In the genomic region with DNA sequence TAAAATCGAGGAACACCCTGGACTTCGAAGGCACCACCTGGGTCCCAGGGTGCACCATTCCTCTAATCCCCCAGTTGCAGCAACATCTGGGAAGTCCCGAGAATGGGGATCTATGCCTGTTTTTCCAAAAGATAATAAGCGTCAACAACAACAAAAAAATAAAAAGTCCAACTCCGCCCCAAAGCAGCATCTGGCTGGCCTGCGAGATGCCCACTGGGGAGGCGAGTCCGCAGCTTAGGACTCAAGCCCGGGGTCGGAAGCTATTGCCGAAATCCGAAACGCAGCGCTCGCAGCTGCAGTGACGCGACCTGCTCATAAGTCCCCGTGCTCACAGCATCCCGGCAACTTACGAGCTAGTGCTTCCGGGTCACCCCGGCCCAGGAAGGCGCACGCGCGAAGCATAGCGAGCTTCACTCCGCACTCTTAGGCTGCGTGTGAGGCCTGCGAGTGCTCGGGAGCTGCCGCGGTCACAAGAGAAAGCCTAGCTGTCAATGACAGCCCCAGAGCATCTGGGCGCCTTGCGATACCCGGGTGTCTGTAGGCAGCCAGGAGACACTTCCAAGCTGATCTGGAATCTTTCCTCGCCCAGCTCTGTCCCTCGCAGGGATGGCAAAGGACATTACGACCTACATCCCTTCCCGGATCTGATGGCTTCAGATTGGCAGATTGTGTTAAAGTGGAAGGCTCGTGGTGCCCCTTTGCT, we compare ENCODE assay signal across 8 cellular contexts. TPM values are rescaled to one million over a fixed set of nuclear protein-coding genes. Genes with fewer than 3 reads are reported as not detected.
DNase-seq lines count a peak whose midpoint lies in the region; ATAC-seq and TF ChIP-seq lines count a peak whose summit lies in the region.

No MANE protein-coding gene starts in this region.

- H3K4me3 ChIP-seq in Jurkat, Clone E6-1 (ENCODE audit: low read length): peak overlapping the region; percentile 95
- H3K4me3 ChIP-seq in PC-9 (peak overlapping the region; percentile 73), esophagus (ENCODE audit: low read depth in 1 of 2, low read length in 2 of 2) (peak overlapping the region; percentile 51 to 81), mucosa of stomach (ENCODE audit: low read length) (peak overlapping the region; percentile 79)

- peaks cover 3% of the 10 kb centered on the region for H3F3A ChIP-seq in PC-9 (ENCODE audit: insufficient read depth, low read depth)

- H3K9ac ChIP-seq in mucosa of stomach (ENCODE audit: low read length): peak overlapping the region; percentile 90

- H3K9me3 ChIP-seq in PC-9 (ENCODE audit: insufficient read depth, low read depth) (no peaks in the 10 kb centered on the region), esophagus (ENCODE audit: control insufficient read depth in 2 of 2, insufficient read depth in 1 of 2, low read depth in 1 of 2, low read length in 1 of 2) (no peaks in the 10 kb centered on the region), mucosa of stomach (ENCODE audit: control insufficient read depth, low read length) (no peaks in the 10 kb centered on the region)

- intact Hi-C loops in PC-9 (cut with micrococcal nuclease; ENCODE audit: unreplicated experiment): loop anchor here (1.0 kb wide), 2 partner anchors 9 to 22 kb away; a partner anchor contains a TSS

- TSS peak; percentile 78 for BruUV-seq in PC-9 (replicated peaks; lab: Mats Ljungman, UMichigan)

- H3K9me2 ChIP-seq in PC-9 (ENCODE audit: insufficient read depth): no peaks in the 10 kb centered on the region

- H3K27ac ChIP-seq in PC-9 (peak overlapping the region; percentile 78), esophagus (ENCODE audit: low read depth in 2 of 2, low read length in 1 of 2) (peak overlapping the region; percentile 96 to 100)

- POLR2A ChIA-PET in PC-9 (lab: Charles Lee; ENCODE audit: unreplicated experiment): interaction anchor here (0.6 to 1.3 kb wide), 8 partner anchors 10 to 379 kb away, joined by 3 to 19 read pairs (median 6); a partner anchor contains a TSS

- no peak for TF ChIP-seq CTCF in PC-9 (conservative IDR thresholded peaks at IDR 0.05)

- CTCF ChIA-PET in PC-9 (lab: Charles Lee): no interaction called here

- ATAC-seq in GM21717 (IDR thresholded peaks at IDR 0.05; ENCODE audit: unreplicated experiment): peak; percentile 96
- ATAC-seq in activated T-cell treated with anti-CD3 and anti-CD28 coated beads, Interleukin-2, amount 50 U/mL, for 4 hours: peak; percentile 100

- 1% methylated on average over 41 of the region's 41 CpGs for WGBS in esophagus, 2 donors

- no peaks in the 10 kb centered on the region for H3K27me3 Mint-ChIP-seq in activated T-cell treated with anti-CD3 and anti-CD28 coated beads, Interleukin-2, amount 50 U/mL, for 4 hours (ENCODE audit: low read depth)

- H4K20me1 ChIP-seq in PC-9 (ENCODE audit: insufficient read depth): no peaks in the 10 kb centered on the region

- DNase-seq in DMS53 (lab: John Stamatoyannopoulos, UW) (peak; percentile 98), PC-9 (peak; percentile 89)
- peak; percentile 97 for DNase-seq in Jurkat, Clone E6-1 (ENCODE audit: low read depth, low spot score)
- peak; percentile 92 for DNase-seq in activated T-cell treated with anti-CD3 and anti-CD28 coated beads, Interleukin-2, amount 50 U/mL, for 4 hours
- DNase-seq in stimulated activated CD8-positive, alpha-beta memory T cell treated with anti-CD3 and anti-CD28 coated beads, Interleukin-4, amount 100 ng/mL, for 48 hours: peak; percentile 95

- H3K79me2 ChIP-seq in PC-9 (ENCODE audit: low read depth): no peaks in the 10 kb centered on the region

- H3K4me2 ChIP-seq in PC-9: peak overlapping the region; percentile 93

- H3K4me1 ChIP-seq in PC-9 (replicated peaks; ENCODE audit: insufficient read depth): peaks cover 5% of the 10 kb centered on the region
- no peaks in the 10 kb centered on the region for H3K4me1 ChIP-seq in esophagus (ENCODE audit: control insufficient read depth in 2 of 2, insufficient read depth in 2 of 2, low read length in 1 of 2)
- no peaks in the 10 kb centered on the region for H3K4me1 ChIP-seq in mucosa of stomach (ENCODE audit: control insufficient read depth, insufficient read depth, low read length)

- H3K4me1 Mint-ChIP-seq in activated T-cell treated with anti-CD3 and anti-CD28 coated beads, Interleukin-2, amount 50 U/mL, for 4 hours (ENCODE audit: low read depth): peaks cover 11% of the 10 kb centered on the region

- no peaks in the 10 kb centered on the region for H3K36me3 ChIP-seq in PC-9 (ENCODE audit: low read depth)
- H3K36me3 ChIP-seq in esophagus (ENCODE audit: control insufficient read depth in 2 of 2, insufficient read depth in 2 of 2, low read length in 1 of 2): no peaks in the 10 kb centered on the region
- no peaks in the 10 kb centered on the region for H3K36me3 ChIP-seq in mucosa of stomach (ENCODE audit: control insufficient read depth, insufficient read depth, low read length)

- H3K36me3 Mint-ChIP-seq in activated T-cell treated with anti-CD3 and anti-CD28 coated beads, Interleukin-2, amount 50 U/mL, for 4 hours (ENCODE audit: insufficient read depth): peaks cover 5% of the 10 kb centered on the region

- H3K4me3 Mint-ChIP-seq in activated T-cell treated with anti-CD3 and anti-CD28 coated beads, Interleukin-2, amount 50 U/mL, for 4 hours: peak overlapping the region; percentile 90

- H3K9me3 Mint-ChIP-seq in activated T-cell treated with anti-CD3 and anti-CD28 coated beads, Interleukin-2, amount 50 U/mL, for 4 hours: no peaks in the 10 kb centered on the region

- peak overlapping the region; percentile 96 for H2AFZ ChIP-seq in PC-9

- no peaks in the 10 kb centered on the region for H3K27me3 ChIP-seq in PC-9 (ENCODE audit: insufficient read depth, low read depth)
- no peaks in the 10 kb centered on the region for H3K27me3 ChIP-seq in esophagus (ENCODE audit: control insufficient read depth in 1 of 2, insufficient read depth in 2 of 2, low read length in 2 of 2)
- no peaks in the 10 kb centered on the region for H3K27me3 ChIP-seq in mucosa of stomach (ENCODE audit: control insufficient read depth, insufficient read depth, low read length)

RNA-seq across cellular contexts. Expression of a gene that starts 9.9 kb away (rescaled TPM):
- polyA plus RNA-seq in Jurkat, Clone E6-1 (2012; ENCODE audit: insufficient read depth, insufficient read length): 10.5 TPM
- 14.9 and 18.7 TPM in 2 replicates for total RNA-seq in PC-9 (2021)
- 10 to 100 TPM; 19.6 to 21.7 (median 20.6) TPM for total RNA-seq in activated T-cell treated with anti-CD3 and anti-CD28 coated beads, Interleukin-2, amount 50 U/mL, for 4 hours
- polyA plus RNA-seq in esophagus: 1 to 10 TPM; 3.4 to 5.0 TPM

RNA-seq across cellular contexts. Expression of a gene that starts 16.6 kb away (rescaled TPM):
- polyA plus RNA-seq in Jurkat, Clone E6-1 (2012; ENCODE audit: insufficient read depth, insufficient read length): 22.1 TPM
- 12.4 and 18.7 TPM in 2 replicates for total RNA-seq in PC-9 (2021)
- 1 to 10 TPM; 6.9 to 8.5 (median 7.0) TPM for total RNA-seq in activated T-cell treated with anti-CD3 and anti-CD28 coated beads, Interleukin-2, amount 50 U/mL, for 4 hours
- 1 to 10 TPM; 8.7 to 9.7 TPM for polyA plus RNA-seq in esophagus

RNA-seq across cellular contexts. Expression of a gene that starts 21.9 kb away (rescaled TPM):
- 14.9 TPM for polyA plus RNA-seq in Jurkat, Clone E6-1 (2012; ENCODE audit: insufficient read depth, insufficient read length)
- 18.6 and 24.6 TPM in 2 replicates for total RNA-seq in PC-9 (2021)
- 10 to 100 TPM; 54.7 to 61.1 (median 58.0) TPM for total RNA-seq in activated T-cell treated with anti-CD3 and anti-CD28 coated beads, Interleukin-2, amount 50 U/mL, for 4 hours
- 10 to 100 TPM; 14.0 to 22.9 TPM for polyA plus RNA-seq in esophagus

Comparison
In these comparisons a context has a peak if more than half of its experiments do, and no peak if none do; other contexts are left out.
1. Peak in every context shown above with its lines: DNase-seq, ATAC-seq, H3K4me3 ChIP-seq and H3K27ac ChIP-seq.